In genomic region chr11:67279589-67280340, GRCh38 we compare ENCODE assay signal across 14 cellular contexts. TPM values are rescaled to one million over a fixed set of nuclear protein-coding genes. Genes with fewer than 3 reads are reported as not detected.
DNase-seq lines count a peak whose midpoint lies in the region; ATAC-seq and TF ChIP-seq lines count a peak whose summit lies in the region.
"Had no signal": no experiment of that assay in that cellular context is flagged by ENCODE, and none has a peak within 500 bp of the region (broad histone marks: within the 10 kb centered on the region; RNA-seq: fewer than 3 reads in every experiment).

No MANE protein-coding gene starts in this region.

- no peak overlapping the region for H3K4me3 Mint-ChIP-seq in activated CD4-positive, alpha-beta T cell treated with anti-CD3 and anti-CD28 coated beads for 36 hours
- peak overlapping the region; percentile 77 for H3K4me3 Mint-ChIP-seq in T-helper 17 cell
- peak overlapping the region; percentile 21 to 46 for H3K4me3 Mint-ChIP-seq in stimulated activated naive B cell treated with anti-CD40 and anti-IgM and Interleukin-4, amounts not matched to agents 10 μg/mL and 1 μg/mL and 100 μg/mL, for 72 hours

- H3K9me3 ChIP-seq in T-helper 17 cell (ENCODE audit: control insufficient read depth, low read length, poor library complexity, severe bottlenecking), result no peaks in the 10 kb centered on the region
- H3K9me3 ChIP-seq in left ventricle myocardium inferior (replicated peaks), result no peaks in the 10 kb centered on the region

- H3K27me3 Mint-ChIP-seq in activated CD4-positive, alpha-beta T cell treated with anti-CD3 and anti-CD28 coated beads for 36 hours, result no peaks in the 10 kb centered on the region
- no peaks in the 10 kb centered on the region for H3K27me3 Mint-ChIP-seq in T-helper 17 cell
- no peaks in the 10 kb centered on the region for H3K27me3 Mint-ChIP-seq in stimulated activated naive B cell treated with anti-CD40 and anti-IgM and Interleukin-4, amounts not matched to agents 10 μg/mL and 1 μg/mL and 100 μg/mL, for 72 hours

- CTCF ChIA-PET in activated CD4-positive, alpha-beta T cell treated with anti-CD3 and anti-CD28 coated beads for 36 hours (lab: Charles Lee), result interaction anchor here (0.7 kb wide), 1 partner anchor 8 kb away, joined by 4 read pairs; no protein-coding TSS in a partner anchor

- intact Hi-C loops in activated CD4-positive, alpha-beta T cell treated with anti-CD3 and anti-CD28 coated beads for 36 hours (cut with DNase I, micrococcal nuclease), result no loop called here
- intact Hi-C loops in left ventricle myocardium inferior (cut with micrococcal nuclease), result no loop called here

- H3K9me3 Mint-ChIP-seq in activated CD4-positive, alpha-beta T cell treated with anti-CD3 and anti-CD28 coated beads for 36 hours (ENCODE audit: low read depth), result no peaks in the 10 kb centered on the region
- H3K9me3 Mint-ChIP-seq in stimulated activated naive B cell treated with anti-CD40 and anti-IgM and Interleukin-4, amounts not matched to agents 10 μg/mL and 1 μg/mL and 100 μg/mL, for 72 hours, result peaks cover 1 to 3% of the 10 kb centered on the region in 2 donors

- H3K36me3 Mint-ChIP-seq in activated CD4-positive, alpha-beta T cell treated with anti-CD3 and anti-CD28 coated beads for 36 hours (ENCODE audit: low read depth), result peaks cover 60% of the 10 kb centered on the region
- H3K36me3 Mint-ChIP-seq in T-helper 17 cell (ENCODE audit: low read depth), result no peaks in the 10 kb centered on the region
- peaks cover 62 to 71% of the 10 kb centered on the region in 2 donors for H3K36me3 Mint-ChIP-seq in stimulated activated naive B cell treated with anti-CD40 and anti-IgM and Interleukin-4, amounts not matched to agents 10 μg/mL and 1 μg/mL and 100 μg/mL, for 72 hours

- peaks cover 65% of the 10 kb centered on the region for H3K36me3 ChIP-seq in left ventricle myocardium inferior

- no peak for TF ChIP-seq CTCF in left ventricle myocardium inferior (IDR thresholded peaks at IDR 0.05; ENCODE audit: borderline replicate concordance)

- H3K27me3 ChIP-seq in left ventricle myocardium inferior (ENCODE audit: low read depth), result no peaks in the 10 kb centered on the region

- ATAC-seq in activated CD4-positive, alpha-beta T cell treated with anti-CD3 and anti-CD28 coated beads for 36 hours, result no peak
- ATAC-seq in T-helper 17 cell (no peak), GM19023 (IDR thresholded peaks at IDR 0.05; ENCODE audit: unreplicated experiment) (no peak)
- no peak for ATAC-seq in stimulated activated naive B cell treated with anti-CD40 and anti-IgM and Interleukin-4, amounts not matched to agents 10 μg/mL and 1 μg/mL and 100 μg/mL, for 72 hours (replicated peaks)

- H3K4me1 Mint-ChIP-seq in activated CD4-positive, alpha-beta T cell treated with anti-CD3 and anti-CD28 coated beads for 36 hours, result peaks cover 49% of the 10 kb centered on the region
- peaks cover 44% of the 10 kb centered on the region for H3K4me1 Mint-ChIP-seq in T-helper 17 cell
- peaks cover 49 to 70% of the 10 kb centered on the region in 2 donors for H3K4me1 Mint-ChIP-seq in stimulated activated naive B cell treated with anti-CD40 and anti-IgM and Interleukin-4, amounts not matched to agents 10 μg/mL and 1 μg/mL and 100 μg/mL, for 72 hours

- peak; percentile 4 for DNase-seq in activated CD4-positive, alpha-beta T cell treated with anti-CD3 and anti-CD28 coated beads for 36 hours
- DNase-seq in activated CD4-positive, alpha-beta T cell treated with anti-CD3 and anti-CD28 coated beads for 4 hours, result no peak
- DNase-seq in T-helper 17 cell, result no peak
- no peak for DNase-seq in left ventricle myocardium inferior
- DNase-seq in stimulated activated naive B cell treated with anti-CD40 and anti-IgM and Interleukin-4, amounts not matched to agents 10 μg/mL and 1 μg/mL and 100 μg/mL, for 72 hours, result no peak
- no peak for DNase-seq in amygdala (lab: John Stamatoyannopoulos, UW)
- no peak for DNase-seq in NCI-H774 (lab: John Stamatoyannopoulos, UW)
- DNase-seq: 8988T; DMS 273 treated with DMSO at 0.1 percent for 48 hours; effector CD8-positive, alpha-beta T cell; stimulated activated CD4-positive, alpha-beta T cell treated with anti-CD3 and anti-CD28 coated beads, Interleukin-2, amount 100 ng/mL, for 48 hours had no signal

- no peak overlapping the region for H3K4me3 ChIP-seq in left ventricle myocardium inferior
- H3K4me3 ChIP-seq: lung had no signal

- POLR2A ChIA-PET in activated CD4-positive, alpha-beta T cell treated with anti-CD3 and anti-CD28 coated beads for 36 hours (lab: Charles Lee), result no interaction called here

- peak overlapping the region; percentile 94 for H3K27ac ChIP-seq in left ventricle myocardium inferior (replicated peaks)
- H3K27ac ChIP-seq: parathyroid adenoma had no signal

- peaks cover 71% of the 10 kb centered on the region for H3K4me1 ChIP-seq in left ventricle myocardium inferior
- H3K4me1 ChIP-seq: parathyroid adenoma had no signal

- H3K27ac Mint-ChIP-seq in activated CD4-positive, alpha-beta T cell treated with anti-CD3 and anti-CD28 coated beads for 36 hours, result peak overlapping the region; percentile 99
- H3K27ac Mint-ChIP-seq in T-helper 17 cell, result peak overlapping the region; percentile 97
- H3K27ac Mint-ChIP-seq in stimulated activated naive B cell treated with anti-CD40 and anti-IgM and Interleukin-4, amounts not matched to agents 10 μg/mL and 1 μg/mL and 100 μg/mL, for 72 hours, result peak overlapping the region; percentile 95

RNA-seq across cellular contexts. Expression of gene ANKRD13D, which starts 9.3 kb away (rescaled TPM):
- 10 to 100 TPM; 44.9 to 69.5 TPM for total RNA-seq in activated CD4-positive, alpha-beta T cell treated with anti-CD3 and anti-CD28 coated beads for 36 hours
- total RNA-seq in T-helper 17 cell, result 100 to 1,000 TPM; 174 to 220 TPM
- total RNA-seq in left ventricle myocardium inferior, result 11.8 TPM

RNA-seq across cellular contexts. Expression of gene GRK2, which starts 13.5 kb away (rescaled TPM):
- 100 to 1,000 TPM; 202 to 241 TPM for total RNA-seq in activated CD4-positive, alpha-beta T cell treated with anti-CD3 and anti-CD28 coated beads for 36 hours
- total RNA-seq in T-helper 17 cell (100 to 1,000 TPM; 264 to 276 TPM), left ventricle myocardium inferior (53.8 TPM)

RNA-seq across cellular contexts. Expression of gene SSH3, which starts 23.6 kb away (rescaled TPM):
- 10 to 100 TPM in 1 of 2 experiments, 1 to 10 TPM in 1; 6.0 to 11.1 TPM for total RNA-seq in activated CD4-positive, alpha-beta T cell treated with anti-CD3 and anti-CD28 coated beads for 36 hours
- total RNA-seq in T-helper 17 cell, result 10 to 100 TPM; 12.8 to 17.8 TPM
- total RNA-seq in left ventricle myocardium inferior, result 14.9 TPM
